In genomic region chr2:8152392-8153257, GRCh38 we compare ENCODE assay signal across 10 cellular contexts.
DNase-seq lines count a peak whose midpoint lies in the region; ATAC-seq and TF ChIP-seq lines count a peak whose summit lies in the region.
"Had no signal": no experiment of that assay in that cellular context is flagged by ENCODE, and none has a peak within 500 bp of the region (broad histone marks: within the 10 kb centered on the region; RNA-seq: fewer than 3 reads in every experiment).

No MANE protein-coding gene starts in this region.

- no peaks in the 10 kb centered on the region for H3F3A ChIP-seq in MM.1S (ENCODE audit: insufficient read depth, low read length)

- H3K27me3 ChIP-seq in MM.1S (replicated peaks; ENCODE audit: insufficient read depth, low read length), result no peaks in the 10 kb centered on the region

- H3K9ac ChIP-seq in MM.1S (ENCODE audit: low read length), result no peak overlapping the region

- DNase-seq in natural killer cell (no peak), type B pancreatic cell (ENCODE audit: extremely low spot score, unreplicated experiment) (no peak), globus pallidus (ENCODE audit: low spot score) (no peak), NCI-H510A treated with DMSO at 0.1 percent for 48 hours (lab: John Stamatoyannopoulos, UW) (no peak), MM.1S (no peak)
- DNase-seq: activated CD4-positive, alpha-beta T cell treated with anti-CD3 and anti-CD28 coated beads for 1 hour; NCI-H2171 treated with DMSO at 0.1 percent for 48 hours had no signal

- intact Hi-C loops in natural killer cell (cut with micrococcal nuclease), result no loop called here

- no peak overlapping the region for H3K4me2 ChIP-seq in MM.1S (ENCODE audit: low read depth, low read length)

- H3K9me3 Mint-ChIP-seq in natural killer cell, result no peaks in the 10 kb centered on the region
- H3K9me3 Mint-ChIP-seq in type B pancreatic cell, result peaks cover 4% of the 10 kb centered on the region

- H3K9me2 ChIP-seq in MM.1S (replicated peaks; ENCODE audit: insufficient read depth, low read length), result no peaks in the 10 kb centered on the region

- H3K27ac Mint-ChIP-seq in natural killer cell (peak overlapping the region; percentile 32 to 78), type B pancreatic cell (no peak overlapping the region)

- H3K36me3 Mint-ChIP-seq in natural killer cell, result no peaks in the 10 kb centered on the region
- no peaks in the 10 kb centered on the region for H3K36me3 Mint-ChIP-seq in type B pancreatic cell

- H3K4me3 ChIP-seq in MM.1S (ENCODE audit: low read length), result no peak overlapping the region

- H3K27ac ChIP-seq in MM.1S (ENCODE audit: low read length), result no peak overlapping the region

- ATAC-seq in GM19025 (IDR thresholded peaks at IDR 0.05; ENCODE audit: low read depth, unreplicated experiment), result peak; percentile 96
- ATAC-seq in HG02588 (IDR thresholded peaks at IDR 0.05; ENCODE audit: unreplicated experiment), result peak; percentile 99
- peak; percentile 96 for ATAC-seq in HG03565 (IDR thresholded peaks at IDR 0.05; ENCODE audit: unreplicated experiment)
- ATAC-seq in natural killer cell, result peak; percentile 48 to 89 (median 72)

- H3K4me3 Mint-ChIP-seq in natural killer cell, result no peak overlapping the region
- H3K4me3 Mint-ChIP-seq in type B pancreatic cell, result no peak overlapping the region

- no peaks in the 10 kb centered on the region for H3K9me3 ChIP-seq in MM.1S (replicated peaks; ENCODE audit: insufficient read depth, low read length)

- H3K79me2 ChIP-seq in MM.1S (ENCODE audit: low read length), result no peaks in the 10 kb centered on the region

- no peak for TF ChIP-seq CTCF in natural killer cell (IDR thresholded peaks at IDR 0.05)
- no peak for TF ChIP-seq CTCF in type B pancreatic cell (conservative IDR thresholded peaks at IDR 0.05)
- TF ChIP-seq CTCF in MM.1S (IDR thresholded peaks at IDR 0.05; ENCODE audit: low read length), result no peak

- H3K4me1 ChIP-seq in MM.1S (ENCODE audit: low read length), result no peaks in the 10 kb centered on the region

- no peaks in the 10 kb centered on the region for H4K20me1 ChIP-seq in MM.1S (ENCODE audit: insufficient read depth, low read length)

- H2AFZ ChIP-seq in MM.1S (ENCODE audit: low read length), result no peak overlapping the region

- H3K4me1 Mint-ChIP-seq in natural killer cell (peaks cover 54 to 73% of the 10 kb centered on the region in 2 donors), type B pancreatic cell (ENCODE audit: unreplicated experiment) (peaks cover 13% of the 10 kb centered on the region)

- H3K27me3 Mint-ChIP-seq in natural killer cell (ENCODE audit: low read depth in 2 of 2) (no peaks in the 10 kb centered on the region), type B pancreatic cell (no peaks in the 10 kb centered on the region)

- H3K36me3 ChIP-seq in MM.1S (replicated peaks; ENCODE audit: insufficient read depth, low read length), result no peaks in the 10 kb centered on the region
